Comparison of ENCODE assay signal across 20 cellular contexts in the genomic region with DNA sequence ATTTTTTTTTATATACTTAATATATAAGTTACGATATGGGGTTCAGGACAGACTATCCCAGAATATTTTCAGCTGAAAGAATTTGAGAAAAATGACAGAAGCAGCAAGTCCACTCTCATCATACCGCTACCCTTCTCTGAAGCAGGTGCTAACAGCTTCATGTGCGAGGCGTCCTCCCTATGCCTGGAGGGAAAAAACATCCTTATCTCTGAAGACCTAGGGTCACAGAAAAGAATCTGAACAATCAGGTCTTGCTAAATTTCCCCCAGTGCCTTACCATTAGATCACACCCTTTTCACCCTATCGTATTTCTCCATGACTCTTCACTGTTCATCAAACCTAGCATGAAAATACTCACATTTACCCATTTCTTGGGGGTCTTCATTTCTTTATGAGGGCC. TPM values are rescaled to one million over a fixed set of nuclear protein-coding genes. Genes with fewer than 3 reads are reported as not detected.
DNase-seq lines count a peak whose midpoint lies in the region; FAIRE-seq and TF ChIP-seq lines count a peak whose summit lies in the region.
"Had no signal": no experiment of that assay in that cellular context is flagged by ENCODE, and none has a peak within 500 bp of the region (broad histone marks: within the 10 kb centered on the region; RNA-seq: fewer than 3 reads in every experiment).

No MANE protein-coding gene starts in this region.

- H3K9ac ChIP-seq in trophoblast cell (ENCODE audit: low read length) = no peak overlapping the region

- no peaks in the 10 kb centered on the region for H3K36me3 Mint-ChIP-seq in Caco-2 (ENCODE audit: insufficient read depth, unreplicated experiment)
- no peaks in the 10 kb centered on the region for H3K36me3 Mint-ChIP-seq in dendritic cell treated with granulocyte-macrophage colony-stimulating factor and Interleukin-4, amounts not matched to agents 40 ng/mL and 50 ng/mL, for 4 days (ENCODE audit: low read depth)

- H3K4me2 ChIP-seq in trophoblast cell (ENCODE audit: low read length) = no peak overlapping the region
- H3K4me2 ChIP-seq: A549 had no signal

- TF ChIP-seq CTCF in Caco-2 (IDR thresholded peaks at IDR 0.05; ENCODE audit: insufficient read depth in 1 of 2, low read depth in 1 of 2, low read length in 1 of 2, severe bottlenecking in 1 of 2, unreplicated experiment in 1 of 2) = no peak

- no peak overlapping the region for H3K27ac ChIP-seq in trophoblast cell (ENCODE audit: low read depth, low read length)
- H3K27ac ChIP-seq: 22Rv1, A549, C4-2B, HL-60 had no signal

- H2BK120ac ChIP-seq in trophoblast cell (ENCODE audit: insufficient read depth, low read length, poor library complexity) = no peak overlapping the region

- H2AFZ ChIP-seq in trophoblast cell (ENCODE audit: insufficient read depth, low read length, poor library complexity) = no peak overlapping the region

- no peaks in the 10 kb centered on the region for H3K9me3 Mint-ChIP-seq in Caco-2 (ENCODE audit: unreplicated experiment)
- H3K9me3 Mint-ChIP-seq in dendritic cell treated with granulocyte-macrophage colony-stimulating factor and Interleukin-4, amounts not matched to agents 40 ng/mL and 50 ng/mL, for 4 days = no peaks in the 10 kb centered on the region
- H3K9me3 Mint-ChIP-seq: CD4-positive, alpha-beta T cell; HFFc6; IgD-negative memory B cell had no signal

- no peak overlapping the region for H3K4ac ChIP-seq in trophoblast cell (ENCODE audit: low read depth, low read length)

- peaks cover 36% of the 10 kb centered on the region for H3K4me1 Mint-ChIP-seq in Caco-2 (ENCODE audit: low read depth, unreplicated experiment)
- H3K4me1 Mint-ChIP-seq in dendritic cell treated with granulocyte-macrophage colony-stimulating factor and Interleukin-4, amounts not matched to agents 40 ng/mL and 50 ng/mL, for 4 days (ENCODE audit: low read depth) = peaks cover 24% of the 10 kb centered on the region

- H3K36me3 ChIP-seq in Caco-2 (ENCODE audit: control insufficient read depth, insufficient read depth, low read length) = no peaks in the 10 kb centered on the region
- H3K36me3 ChIP-seq in trophoblast cell (ENCODE audit: control insufficient read depth in 1 of 2, insufficient read depth in 2 of 2, low read length in 2 of 2) = no peaks in the 10 kb centered on the region

- H4K12ac ChIP-seq in trophoblast cell (ENCODE audit: low read depth, low read length) = no peak overlapping the region

- no peaks in the 10 kb centered on the region for H3K27me3 ChIP-seq in Caco-2 (replicated peaks; ENCODE audit: control insufficient read depth, insufficient read depth, low read length)
- H3K27me3 ChIP-seq in trophoblast cell (ENCODE audit: insufficient read depth, low read length) = no peaks in the 10 kb centered on the region

- no peak overlapping the region for H3K14ac ChIP-seq in trophoblast cell (ENCODE audit: low read length)

- H3K79me1 ChIP-seq in trophoblast cell (ENCODE audit: low read length) = no peaks in the 10 kb centered on the region

- no peak overlapping the region for H3K4me3 Mint-ChIP-seq in Caco-2 (ENCODE audit: unreplicated experiment)
- no peak overlapping the region for H3K4me3 Mint-ChIP-seq in dendritic cell treated with granulocyte-macrophage colony-stimulating factor and Interleukin-4, amounts not matched to agents 40 ng/mL and 50 ng/mL, for 4 days
- H3K4me3 Mint-ChIP-seq: CD4-positive, alpha-beta T cell; HFFc6; IgD-negative memory B cell had no signal

- H3K79me2 ChIP-seq in trophoblast cell (ENCODE audit: control insufficient read depth, insufficient read depth, low read length, poor library complexity) = no peaks in the 10 kb centered on the region

- TF ChIP-seq POLR2A in GM12892 (IDR thresholded peaks at IDR 0.05; ENCODE audit: low read depth, low read length) = no peak

- H3K27me3 Mint-ChIP-seq in Caco-2 (ENCODE audit: insufficient read depth, unreplicated experiment) = no peaks in the 10 kb centered on the region
- no peaks in the 10 kb centered on the region for H3K27me3 Mint-ChIP-seq in dendritic cell treated with granulocyte-macrophage colony-stimulating factor and Interleukin-4, amounts not matched to agents 40 ng/mL and 50 ng/mL, for 4 days
- H3K27me3 Mint-ChIP-seq: CD4-positive, alpha-beta T cell; IgD-negative memory B cell had no signal

- WGBS in trophoblast cell (ENCODE audit: extremely low coverage, insufficient coverage, insufficient read length) = no CpG with 5 or more reads among the region's 5 CpGs

- BruUV-seq in Caco-2 (replicated peaks; lab: Mats Ljungman, UMichigan) = no TSS peak

- no peak overlapping the region for H2BK5ac ChIP-seq in trophoblast cell (ENCODE audit: low read depth, low read length, poor library complexity)

- POLR2A ChIA-PET in Caco-2 (lab: Charles Lee) = no interaction called here

- no peak overlapping the region for H3K18ac ChIP-seq in trophoblast cell (ENCODE audit: low read length)

- H4K91ac ChIP-seq in trophoblast cell (ENCODE audit: low read depth, low read length) = no peak overlapping the region

- no peak overlapping the region for H2BK12ac ChIP-seq in trophoblast cell (ENCODE audit: low read length)

- peaks cover 49% of the 10 kb centered on the region for H3K4me1 ChIP-seq in Caco-2
- peaks cover 0 to 4% of the 10 kb centered on the region in 2 experiments for H3K4me1 ChIP-seq in trophoblast cell (ENCODE audit: control insufficient read depth in 1 of 2, insufficient read depth in 2 of 2, low read length in 2 of 2)

- H3K9me3 ChIP-seq in Caco-2 = no peaks in the 10 kb centered on the region
- H3K9me3 ChIP-seq in trophoblast cell (ENCODE audit: insufficient read depth, low read depth, low read length) = no peaks in the 10 kb centered on the region
- H3K9me3 ChIP-seq: A549 had no signal

- CTCF ChIA-PET in Caco-2 (lab: Charles Lee) = no interaction called here

- intact Hi-C loops in Caco-2 (cut with micrococcal nuclease; ENCODE audit: unreplicated experiment) = loop anchor here (1.0 to 5.0 kb wide), 3 partner anchors 51 to 311 kb away; partner anchors contain the start of genes CREB1 and KLF7
- intact Hi-C loops in dendritic cell treated with granulocyte-macrophage colony-stimulating factor and Interleukin-4, amounts not matched to agents 40 ng/mL and 50 ng/mL, for 4 days (cut with micrococcal nuclease) = loop anchor here (2.0 to 5.0 kb wide), 2 partner anchors 21 to 786 kb away; no protein-coding TSS in a partner anchor
- intact Hi-C loops in posterior cingulate gyrus (cut with DNase I) = loop anchor here (5.0 to 10.0 kb wide), 2 partner anchors 433 to 786 kb away; no protein-coding TSS in a partner anchor

- H3K27ac Mint-ChIP-seq in Caco-2 (ENCODE audit: unreplicated experiment) = no peak overlapping the region
- H3K27ac Mint-ChIP-seq in dendritic cell treated with granulocyte-macrophage colony-stimulating factor and Interleukin-4, amounts not matched to agents 40 ng/mL and 50 ng/mL, for 4 days = peak overlapping the region; percentile 25
- H3K27ac Mint-ChIP-seq: CD4-positive, alpha-beta T cell; HFFc6; IgD-negative memory B cell had no signal

- H4K8ac ChIP-seq in trophoblast cell (ENCODE audit: low read depth, low read length) = no peak overlapping the region

- H3K4me3 ChIP-seq in Caco-2 (ENCODE audit: low read depth, low read length) = no peak overlapping the region
- H3K4me3 ChIP-seq in trophoblast cell (ENCODE audit: low read depth, low read length) = no peak overlapping the region
- H3K4me3 ChIP-seq: A549 had no signal

- no peak overlapping the region for H3K23ac ChIP-seq in trophoblast cell (ENCODE audit: low read length)

- DNase-seq in Caco-2 (peak; percentile 76), NCI-H226 (peak; percentile 17), trophoblast cell (peak; percentile 59 to 93), posterior cingulate gyrus (no peak), GM12892 (ENCODE audit: insufficient read length) (no peak)
- no peak for DNase-seq in activated T-cell treated with anti-CD3 and anti-CD28 coated beads, Interleukin-2, amount 50 U/mL, for 1 hour
- DNase-seq: CD4-positive, alpha-beta T cell; DMS153; DMS79; GOT3; H7; HFFc6 had no signal

- no peak for FAIRE-seq in GM12892 (lab: Jason Lieb, UNC)
- FAIRE-seq: A549, G401.6, GM18507 had no signal

- H2AK5ac ChIP-seq in trophoblast cell (ENCODE audit: low read length) = no peak overlapping the region

RNA-seq across cellular contexts. Expression of gene CREB1, which starts 51.9 kb away (rescaled TPM):
- total RNA-seq in Caco-2 (2022) = 49.7 and 59.0 TPM in 2 replicates
- 45.1 and 48.5 TPM in 2 replicates for polyA plus RNA-seq in trophoblast cell (2013)
- polyA plus RNA-seq in GM12892 (2012; ENCODE audit: missing spikeins) = 48.2 TPM

Comparison
In these comparisons a context has a peak if more than half of its experiments do, and no peak if none do; other contexts are left out.
1. DNase-seq: peak in Caco-2 (2 of 2), NCI-H226 (single experiment) and trophoblast cell (2 of 2); none in activated T-cell treated with anti-CD3 and anti-CD28 coated beads, Interleukin-2, amount 50 U/mL, for 1 hour (single experiment), posterior cingulate gyrus (0 of 10) and GM12892 (single experiment).